In the genomic region with DNA sequence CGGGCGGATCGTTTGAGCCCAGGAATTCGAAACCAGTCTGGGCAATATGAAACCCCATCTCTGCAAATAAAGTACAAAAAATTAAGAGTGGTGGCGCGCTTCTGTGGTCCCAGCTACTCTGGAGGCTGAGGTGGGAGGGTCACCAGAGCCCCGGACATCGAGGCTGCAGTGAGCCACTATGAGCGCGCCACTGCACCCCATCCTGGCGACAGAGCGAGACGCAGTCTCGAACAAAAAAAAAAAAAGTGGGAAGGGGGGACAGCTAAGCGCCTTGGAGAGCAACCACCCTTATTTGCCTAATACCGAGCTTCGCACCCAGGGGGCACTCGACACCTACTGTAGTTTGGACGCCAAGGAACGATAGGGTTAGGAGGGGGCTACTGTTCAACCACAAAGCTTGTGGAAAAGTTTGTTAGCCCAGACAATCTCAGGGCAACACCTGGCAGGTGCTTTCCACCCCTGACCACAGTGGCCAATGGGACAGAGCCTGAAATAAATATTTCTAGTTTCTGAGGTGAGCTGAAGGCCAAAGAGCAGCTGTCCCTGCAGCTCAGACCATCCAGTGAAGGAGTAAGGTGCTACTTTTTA, we compare ENCODE assay signal across 8 cellular contexts. TPM values are rescaled to one million over a fixed set of nuclear protein-coding genes. Genes with fewer than 3 reads are reported as not detected.
DNase-seq lines count a peak whose midpoint lies in the region; ATAC-seq and TF ChIP-seq lines count a peak whose summit lies in the region.

No MANE protein-coding gene starts in this region.

- H3K4me1 Mint-ChIP-seq in immature natural killer cell, result peaks cover 33 to 44% of the 10 kb centered on the region in 2 donors

- peak overlapping the region; percentile 81 for H3K27ac ChIP-seq in VCaP

- peak overlapping the region; percentile 89 to 98 (median 98) for H3K27ac Mint-ChIP-seq in immature natural killer cell

- peak overlapping the region; percentile 96 to 100 (median 99) for H3K4me3 Mint-ChIP-seq in immature natural killer cell

- TF ChIP-seq CTCF in VCaP (conservative IDR thresholded peaks at IDR 0.05), result peak; percentile 69

- peak; percentile 36 for ATAC-seq in HG03097 (IDR thresholded peaks at IDR 0.05; ENCODE audit: low FRiP score, unreplicated experiment)

- H3K27me3 Mint-ChIP-seq in immature natural killer cell (ENCODE audit: low read depth in 3 of 3), result peaks cover 0 to 7% (median 0%) of the 10 kb centered on the region in 3 donors

- peaks cover 6 to 18% (median 7%) of the 10 kb centered on the region in 3 donors for H3K36me3 Mint-ChIP-seq in immature natural killer cell

- DNase-seq in activated gamma-delta T cell treated with Interleukin-2 at 50 U/mL for 16 hours, result peak; percentile 56
- no peak for DNase-seq in activated gamma-delta T cell (lab: John Stamatoyannopoulos, UW)
- DNase-seq in NCI-H2171 (lab: John Stamatoyannopoulos, UW), result peak; percentile 82
- DNase-seq in central memory CD4-positive, alpha-beta T cell, result peak; percentile 57
- peak; percentile 50 to 55 (median 53) for DNase-seq in immature natural killer cell
- peak; percentile 43 for DNase-seq in smooth muscle cell of the brain vasculature (ENCODE audit: low read depth, low spot score)

- H3K9me3 Mint-ChIP-seq in immature natural killer cell, result no peaks in the 10 kb centered on the region

RNA-seq across cellular contexts. Expression of gene PSMC3IP, which starts 0.8 kb away (rescaled TPM):
- 1 to 10 TPM in 2 of 3 donors, under 1 TPM in 1; 0.91 to 3.0 (median 1.5) TPM for polyA plus RNA-seq in immature natural killer cell

RNA-seq across cellular contexts. Expression of gene MLX, which starts 11.5 kb away (rescaled TPM):
- polyA plus RNA-seq in immature natural killer cell, result 10 to 100 TPM; 25.0 to 41.0 (median 30.5) TPM

RNA-seq across cellular contexts. Expression of gene COASY, which starts 16.4 kb away (rescaled TPM):
- polyA plus RNA-seq in immature natural killer cell, result 100 to 1,000 TPM in 1 of 3 donors, 10 to 100 TPM in 2; 54.1 to 136 (median 72.5) TPM

RNA-seq across cellular contexts. Expression of gene HSD17B1, which starts 25.7 kb away (rescaled TPM):
- 1 to 10 TPM in 1 of 3 donors, under 1 TPM in 1, not detected in 1; 0.99 to 1.9 TPM for polyA plus RNA-seq in immature natural killer cell

RNA-seq across cellular contexts. Expression of gene RETREG3, which starts 30.8 kb away (rescaled TPM):
- polyA plus RNA-seq in immature natural killer cell, result 100 to 1,000 TPM; 132 to 168 (median 133) TPM
